ENCODE assay signal across 17 cellular contexts in the genomic region with DNA sequence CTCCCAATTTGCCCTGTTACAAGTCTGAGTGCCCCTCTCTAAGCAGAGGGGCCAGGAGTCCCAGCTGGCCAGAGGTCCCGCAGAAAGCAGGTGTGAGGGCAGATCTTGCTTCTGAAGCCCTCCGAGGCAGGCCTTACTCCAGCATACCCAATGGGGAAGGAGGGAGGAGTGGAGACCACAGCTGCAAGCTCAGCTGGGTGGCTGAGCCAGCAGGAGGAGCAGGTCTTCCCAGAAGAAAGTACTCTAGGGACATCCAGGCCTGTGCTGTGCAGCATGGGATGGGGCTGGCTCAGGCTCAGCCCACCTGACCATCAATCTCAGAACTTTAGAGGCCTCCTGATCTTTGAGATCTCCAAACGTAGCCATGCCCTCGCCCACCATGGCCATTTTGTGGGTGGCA. TPM values are rescaled to one million over a fixed set of nuclear protein-coding genes. Genes with fewer than 3 reads are reported as not detected.
A peak's percentile ranks its signal among the peaks of the same experiment; 100 is the strongest.
DNase-seq lines count a peak whose midpoint lies in the region; ATAC-seq and TF ChIP-seq lines count a peak whose summit lies in the region.
"Had no signal": no experiment of that assay in that cellular context is flagged by ENCODE, and none has a peak within 500 bp of the region (broad histone marks: within the 10 kb centered on the region; RNA-seq: fewer than 3 reads in every experiment).

No MANE protein-coding gene starts in this region.

- peak overlapping the region in 1 of 3 donors; percentile 77 for H3K9ac ChIP-seq in skeletal muscle tissue (ENCODE audit: low read depth in 1 of 3, low read length in 3 of 3)
- H3K9ac ChIP-seq: GM23248, KMS-11 had no signal

- ATAC-seq in HG03378 (IDR thresholded peaks at IDR 0.05; ENCODE audit: unreplicated experiment): no peak

- H3K36me3 ChIP-seq in cardiac muscle cell (no peaks in the 10 kb centered on the region), skeletal muscle tissue (ENCODE audit: control insufficient read depth in 3 of 3, insufficient read depth in 3 of 3, low read length in 3 of 3) (no peaks in the 10 kb centered on the region)
- H3K36me3 ChIP-seq: Peyer's patch had no signal

- H3K27me3 ChIP-seq in cardiac muscle cell (no peaks in the 10 kb centered on the region), skeletal muscle tissue (ENCODE audit: control insufficient read depth in 3 of 3, insufficient read depth in 3 of 3, low read length in 3 of 3) (peaks cover 0 to 4% (median 0%) of the 10 kb centered on the region in 3 donors)
- H3K27me3 ChIP-seq: Peyer's patch had no signal

- TF ChIP-seq CTCF in cardiac muscle cell (IDR thresholded peaks at IDR 0.05; ENCODE audit: low read depth, low read length) (no peak), choroid plexus epithelial cell (conservative IDR thresholded peaks at IDR 0.05; ENCODE audit: low read depth, low read length) (peak; percentile 25)

- intact Hi-C loops in cardiac septum (cut with DNase I): no loop called here

- H3K4me1 ChIP-seq in cardiac muscle cell (ENCODE audit: low read depth): peaks cover 25% of the 10 kb centered on the region
- H3K4me1 ChIP-seq in skeletal muscle tissue (ENCODE audit: control insufficient read depth in 3 of 3, insufficient read depth in 3 of 3, low read length in 3 of 3): peaks cover 13 to 25% (median 14%) of the 10 kb centered on the region in 3 donors

- peak overlapping the region; percentile 31 for H3K27ac ChIP-seq in cardiac muscle cell
- peak overlapping the region; percentile 87 for H3K27ac ChIP-seq in skeletal muscle tissue (ENCODE audit: low read depth, low read length)
- H3K27ac ChIP-seq: GM23248, KMS-11, Peyer's patch had no signal

- H3K4me3 ChIP-seq in cardiac muscle cell (no peak overlapping the region), choroid plexus epithelial cell (ENCODE audit: low read depth, low read length) (no peak overlapping the region), skeletal muscle tissue (ENCODE audit: low read length in 3 of 3) (no peak overlapping the region)
- H3K4me3 ChIP-seq: GM23248, Peyer's patch had no signal

- DNase-seq in cardiac muscle cell (ENCODE audit: low read depth in 1 of 2, low spot score in 1 of 2): peak in 1 of 2 donors; percentile 27
- DNase-seq in cardiac septum (ENCODE audit: low spot score): no peak
- no peak for DNase-seq in choroid plexus epithelial cell (ENCODE audit: low read depth)
- peak; percentile 47 for DNase-seq in iPS-NIHi7 (ENCODE audit: extremely low spot score)
- DNase-seq in SKM-1 (lab: John Stamatoyannopoulos, UW; ENCODE audit: unreplicated experiment): no peak
- DNase-seq in HuH-7.5 (ENCODE audit: low spot score): no peak
- DNase-seq: C1 segment of cervical spinal cord, DND-41, GM23248, NCI-H1048, NCI-H2227 treated with DMSO at 0.1 percent for 48 hours, NCI-H524, Peyer's patch, SHP77 had no signal

- no peaks in the 10 kb centered on the region for H3K9me3 ChIP-seq in cardiac muscle cell (ENCODE audit: low read depth)
- H3K9me3 ChIP-seq in skeletal muscle tissue (ENCODE audit: control insufficient read depth in 3 of 3, low read length in 3 of 3): no peaks in the 10 kb centered on the region
- H3K9me3 ChIP-seq: Peyer's patch had no signal

RNA-seq across cellular contexts. Expression of a gene that starts 31.3 kb away (rescaled TPM):
- total RNA-seq in cardiac muscle cell (0.39 and 1.2 TPM in 2 replicates), cardiac septum (2.0 TPM), skeletal muscle tissue (1.0 TPM)
- 0.25 and 1.1 TPM in 2 replicates for polyA plus RNA-seq in cardiac muscle cell
